ENCODE assay signal across 28 cellular contexts in genomic region chr9:96485280-96485679, GRCh38. TPM values are rescaled to one million over a fixed set of nuclear protein-coding genes. Genes with fewer than 3 reads are reported as not detected.
DNase-seq lines count a peak whose midpoint lies in the region; ATAC-seq and TF ChIP-seq lines count a peak whose summit lies in the region.
"Had no signal": no experiment of that assay in that cellular context is flagged by ENCODE, and none has a peak within 500 bp of the region (broad histone marks: within the 10 kb centered on the region; RNA-seq: fewer than 3 reads in every experiment).

No MANE protein-coding gene starts in this region.

- H4K8ac ChIP-seq in mesenchymal stem cell (ENCODE audit: low read length): no peak overlapping the region

- H2BK12ac ChIP-seq in mesenchymal stem cell (ENCODE audit: low read length in 2 of 2): no peak overlapping the region

- peak overlapping the region in 1 of 2 experiments; percentile 28 for H3K18ac ChIP-seq in mesenchymal stem cell (ENCODE audit: low read depth in 1 of 2, low read length in 2 of 2)

- no peak overlapping the region for H3K4me3 Mint-ChIP-seq in WTC11
- H3K4me3 Mint-ChIP-seq: activated T-cell treated with anti-CD3 and anti-CD28 coated beads, Interleukin-2, amount 50 U/mL, for 4 hours; brain; nephron progenitor cell had no signal

- no peaks in the 10 kb centered on the region for H3K9me3 Mint-ChIP-seq in WTC11
- H3K9me3 Mint-ChIP-seq: activated T-cell treated with anti-CD3 and anti-CD28 coated beads, Interleukin-2, amount 50 U/mL, for 4 hours; brain; nephron progenitor cell had no signal

- ATAC-seq in SK-N-SH treated with all-trans-retinoic acid at 6 μM for 48 hours: no peak
- ATAC-seq in WTC11: no peak
- no peak for ATAC-seq in thoracic aorta (ENCODE audit: insufficient number of reproducible peaks, low FRiP score, low read depth)
- no peak for ATAC-seq in HG03460 (IDR thresholded peaks at IDR 0.05; ENCODE audit: unreplicated experiment)
- ATAC-seq in HG03280 (IDR thresholded peaks at IDR 0.05; ENCODE audit: unreplicated experiment): no peak
- ATAC-seq: Panc1, pancreas had no signal

- H3K9ac ChIP-seq in SK-N-SH (no peak overlapping the region), mesenchymal stem cell (ENCODE audit: low read length) (peak overlapping the region; percentile 83)
- H3K9ac ChIP-seq: BLaER1 treated with 17β-estradiol and CSF1 and Interleukin-3, amounts not matched to agents 10 nM and 100 nM had no signal

- no peak overlapping the region for H2BK15ac ChIP-seq in mesenchymal stem cell (ENCODE audit: low read depth, poor library complexity, severe bottlenecking)

- peaks cover 16% of the 10 kb centered on the region for H3K79me1 ChIP-seq in mesenchymal stem cell (replicated peaks; ENCODE audit: low read length, poor library complexity, severe bottlenecking)

- H3K4me1 ChIP-seq in SK-N-SH (ENCODE audit: control insufficient read depth in 1 of 2, insufficient read depth in 2 of 2, low read depth in 1 of 2, low read length in 1 of 2) (peaks cover 13 to 27% of the 10 kb centered on the region in 2 experiments), mesenchymal stem cell (ENCODE audit: control insufficient read depth, insufficient read depth, low read depth, low read length) (peaks cover 9% of the 10 kb centered on the region), thoracic aorta (ENCODE audit: control insufficient read depth in 1 of 2, low read depth in 2 of 2) (peaks cover 43 to 69% of the 10 kb centered on the region in 2 donors)

- H4K91ac ChIP-seq in mesenchymal stem cell (ENCODE audit: low read length): no peak overlapping the region

- TF ChIP-seq CTCF in SK-N-SH (IDR thresholded peaks at IDR 0.05): no peak
- TF ChIP-seq CTCF in WTC11 (IDR thresholded peaks at IDR 0.05): no peak
- no peak for TF ChIP-seq CTCF in thoracic aorta (IDR thresholded peaks at IDR 0.05)

- no peak for DNase-seq in SK-N-SH
- no peak for DNase-seq in WTC11 (ENCODE audit: low spot score)
- no peak for DNase-seq in mesenchymal stem cell
- DNase-seq in thoracic aorta (ENCODE audit: low spot score): no peak
- no peak for DNase-seq in DMS153 treated with DMSO at 0.1 percent for 48 hours (lab: John Stamatoyannopoulos, UW; ENCODE audit: unreplicated experiment)
- DNase-seq: activated CD4-positive, alpha-beta T cell treated with anti-CD3 and anti-CD28 coated beads for 48 hours; activated naive CD4-positive, alpha-beta T cell; activated T-cell treated with anti-CD3 and anti-CD28 coated beads, Interleukin-2, amount 50 U/mL, for 4 hours; DMS153; Kasumi-1; mammary epithelial cell; NCI-H1436 treated with DMSO at 0.1 percent for 48 hours; NCI-H226; NCI-H526 treated with DMSO at 0.1 percent for 48 hours; nephron progenitor cell; pancreas; SHP77 treated with DMSO at 0.1 percent for 48 hours; stimulated activated CD4-positive, alpha-beta T cell treated with anti-CD3 and anti-CD28 coated beads, Interleukin-2, amount 100 ng/mL, for 24 hours; T1000 had no signal

- no peak overlapping the region for H2AK5ac ChIP-seq in mesenchymal stem cell (ENCODE audit: low read length, severe bottlenecking)

- H3K9me3 ChIP-seq in SK-N-SH (no peaks in the 10 kb centered on the region), mesenchymal stem cell (ENCODE audit: control insufficient read depth, low read length) (no peaks in the 10 kb centered on the region), thoracic aorta (no peaks in the 10 kb centered on the region)
- H3K9me3 ChIP-seq: BLaER1 treated with 17β-estradiol and CSF1 and Interleukin-3, amounts not matched to agents 10 nM and 100 nM; pancreas had no signal

- no peak overlapping the region for H2BK120ac ChIP-seq in mesenchymal stem cell (ENCODE audit: low read depth, low read length)

- H3K27me3 Mint-ChIP-seq in WTC11 (ENCODE audit: low read depth): no peaks in the 10 kb centered on the region

- 98% methylated on average over 14 of the region's 16 CpGs for WGBS in SK-N-SH (ENCODE audit: low lambda C conversion rate)
- WGBS in mesenchymal stem cell: 98% methylated on average over 16 of the region's 16 CpGs

- no peak overlapping the region for H3K4me3 ChIP-seq in SK-N-SH (ENCODE audit: low read depth in 2 of 2, low read length in 1 of 2)
- no peak overlapping the region for H3K4me3 ChIP-seq in mesenchymal stem cell (ENCODE audit: insufficient read depth in 1 of 2, low read depth in 1 of 2, low read length in 2 of 2)
- H3K4me3 ChIP-seq in thoracic aorta: no peak overlapping the region
- H3K4me3 ChIP-seq: BLaER1 treated with 17β-estradiol and CSF1 and Interleukin-3, amounts not matched to agents 10 nM and 100 nM; hepatocyte; pancreas had no signal

- no peaks in the 10 kb centered on the region for H4K20me1 ChIP-seq in SK-N-SH (ENCODE audit: insufficient read depth)
- H4K20me1 ChIP-seq: BLaER1 treated with 17β-estradiol and CSF1 and Interleukin-3, amounts not matched to agents 10 nM and 100 nM had no signal

- CTCF ChIA-PET in SK-N-SH (lab: Yijun Ruan, JAX) (no interaction called here), WTC11 (lab: Charles Lee) (no interaction called here)

- peaks cover 25% of the 10 kb centered on the region for H3K36me3 Mint-ChIP-seq in WTC11

- no peaks in the 10 kb centered on the region for H3K4me1 Mint-ChIP-seq in WTC11

- POLR2A ChIA-PET in SK-N-SH (lab: Yijun Ruan, JAX): no interaction called here
- POLR2A ChIA-PET in WTC11 (lab: Charles Lee): no interaction called here

- no peak overlapping the region for H3K23ac ChIP-seq in mesenchymal stem cell (ENCODE audit: low read length in 2 of 2)

- H3K27ac Mint-ChIP-seq in WTC11: peak overlapping the region; percentile 67; the same call in 1 of the 2 replicates

- H3K4me2 ChIP-seq in SK-N-SH (no peak overlapping the region), mesenchymal stem cell (ENCODE audit: low read length, poor library complexity, severe bottlenecking) (no peak overlapping the region)
- H3K4me2 ChIP-seq: BLaER1 treated with 17β-estradiol and CSF1 and Interleukin-3, amounts not matched to agents 10 nM and 100 nM; hepatocyte had no signal

- H3K4ac ChIP-seq in mesenchymal stem cell (ENCODE audit: low read depth in 1 of 2, low read length in 2 of 2): no peak overlapping the region

- no peak overlapping the region for H3K14ac ChIP-seq in mesenchymal stem cell (ENCODE audit: low read length in 2 of 2)

- no peaks in the 10 kb centered on the region for H3K27me3 ChIP-seq in SK-N-SH (ENCODE audit: insufficient read depth)
- H3K27me3 ChIP-seq in mesenchymal stem cell (ENCODE audit: control insufficient read depth in 1 of 2, insufficient read depth in 1 of 2, low read length in 2 of 2): no peaks in the 10 kb centered on the region
- H3K27me3 ChIP-seq in thoracic aorta (replicated peaks; ENCODE audit: insufficient read depth): no peaks in the 10 kb centered on the region
- H3K27me3 ChIP-seq: BLaER1 treated with 17β-estradiol and CSF1 and Interleukin-3, amounts not matched to agents 10 nM and 100 nM; hepatocyte; pancreas had no signal

- no peaks in the 10 kb centered on the region for H3K9me2 ChIP-seq in SK-N-SH

- H2AFZ ChIP-seq in SK-N-SH (ENCODE audit: low read depth): no peak overlapping the region
- no peak overlapping the region for H2AFZ ChIP-seq in mesenchymal stem cell (ENCODE audit: low read depth, low read length)
- H2AFZ ChIP-seq: hepatocyte had no signal

- peaks cover 17% of the 10 kb centered on the region for H3F3A ChIP-seq in SK-N-SH (replicated peaks; ENCODE audit: insufficient read depth)

- peaks cover 3% of the 10 kb centered on the region; the same call in 1 of the 2 replicates for H3K79me2 ChIP-seq in SK-N-SH (ENCODE audit: insufficient read depth)
- H3K79me2 ChIP-seq: hepatocyte had no signal

- H2BK5ac ChIP-seq in mesenchymal stem cell (ENCODE audit: low read depth, low read length, poor library complexity, severe bottlenecking): no peak overlapping the region

- H3K27ac ChIP-seq in SK-N-SH (ENCODE audit: low read depth in 2 of 2, low read length in 1 of 2): peak overlapping the region; percentile 1 to 71; a peak in 3 of 4 replicates
- H3K27ac ChIP-seq in mesenchymal stem cell (ENCODE audit: low read length, poor library complexity, severe bottlenecking): no peak overlapping the region
- H3K27ac ChIP-seq in thoracic aorta: peak overlapping the region; percentile 85 to 94
- H3K27ac ChIP-seq: 22Rv1, pancreas, VCaP had no signal

- TF ChIP-seq RAD21 in SK-N-SH (IDR thresholded peaks at IDR 0.05; ENCODE audit: low read length): no peak

- TF ChIP-seq EP300 in SK-N-SH (IDR thresholded peaks at IDR 0.05; ENCODE audit: borderline replicate concordance in 1 of 2, low read depth in 1 of 2, low read length in 1 of 2): no peak

- peaks cover 30 to 57% of the 10 kb centered on the region in 2 experiments for H3K36me3 ChIP-seq in SK-N-SH (replicated peaks in 1 of 2; ENCODE audit: control insufficient read depth in 1 of 2, insufficient read depth in 2 of 2, low read length in 1 of 2)
- H3K36me3 ChIP-seq in mesenchymal stem cell (ENCODE audit: control insufficient read depth in 1 of 2, insufficient read depth in 2 of 2, low read depth in 1 of 2, low read length in 2 of 2): peaks cover 28 to 75% of the 10 kb centered on the region in 2 experiments
- H3K36me3 ChIP-seq in thoracic aorta: peaks cover 31% of the 10 kb centered on the region

TF ChIP-seq in SK-N-SH, 30 proteins besides CTCF, POLR2A, EP300 and RAD21:
- TF ChIP-seq FOXM1 (IDR thresholded peaks at IDR 0.05; ENCODE audit: low read depth): no peak
- TF ChIP-seq MAX (IDR thresholded peaks at IDR 0.05; ENCODE audit: low read depth): no peak
TF ChIP-seq in SK-N-SH: peak in this region for 0.

TF ChIP-seq in WTC11, 78 proteins besides CTCF, POLR2A, EP300 and RAD21 (continues in another document):
- TF ChIP-seq ESRRA (CRISPR knock-in tag; IDR thresholded peaks at IDR 0.05; ENCODE audit: borderline replicate concordance) (no peak), USF1 (CRISPR knock-in tag; IDR thresholded peaks at IDR 0.05) (no peak)

RNA-seq across cellular contexts. Expression of gene HABP4, which starts 35.3 kb away (rescaled TPM):
- 18.4 and 19.0 TPM in 2 replicates for polyA plus RNA-seq in SK-N-SH (2012; rRNA removed)
- polyA plus RNA-seq in SK-N-SH (2012; cell fraction: cytosol; rRNA removed): 23.8 and 31.6 TPM in 2 replicates
- polyA plus RNA-seq in SK-N-SH (2012; cell fraction: nucleus; rRNA removed): 16.8 and 18.3 TPM in 2 replicates
- total RNA-seq in WTC11 (2021) (9.8 to 11.0 TPM (median 10.1 TPM) in 3 replicates), thoracic aorta (10 to 100 TPM; 50.0 to 74.2 TPM)
- 19.7 TPM for polyA plus RNA-seq in mesenchymal stem cell (2013, experiment 1 of 2)
- polyA plus RNA-seq in mesenchymal stem cell (2013, experiment 2 of 2): 18.7 TPM
